1 cellular context compared by ENCODE assay signal in the genomic region with DNA sequence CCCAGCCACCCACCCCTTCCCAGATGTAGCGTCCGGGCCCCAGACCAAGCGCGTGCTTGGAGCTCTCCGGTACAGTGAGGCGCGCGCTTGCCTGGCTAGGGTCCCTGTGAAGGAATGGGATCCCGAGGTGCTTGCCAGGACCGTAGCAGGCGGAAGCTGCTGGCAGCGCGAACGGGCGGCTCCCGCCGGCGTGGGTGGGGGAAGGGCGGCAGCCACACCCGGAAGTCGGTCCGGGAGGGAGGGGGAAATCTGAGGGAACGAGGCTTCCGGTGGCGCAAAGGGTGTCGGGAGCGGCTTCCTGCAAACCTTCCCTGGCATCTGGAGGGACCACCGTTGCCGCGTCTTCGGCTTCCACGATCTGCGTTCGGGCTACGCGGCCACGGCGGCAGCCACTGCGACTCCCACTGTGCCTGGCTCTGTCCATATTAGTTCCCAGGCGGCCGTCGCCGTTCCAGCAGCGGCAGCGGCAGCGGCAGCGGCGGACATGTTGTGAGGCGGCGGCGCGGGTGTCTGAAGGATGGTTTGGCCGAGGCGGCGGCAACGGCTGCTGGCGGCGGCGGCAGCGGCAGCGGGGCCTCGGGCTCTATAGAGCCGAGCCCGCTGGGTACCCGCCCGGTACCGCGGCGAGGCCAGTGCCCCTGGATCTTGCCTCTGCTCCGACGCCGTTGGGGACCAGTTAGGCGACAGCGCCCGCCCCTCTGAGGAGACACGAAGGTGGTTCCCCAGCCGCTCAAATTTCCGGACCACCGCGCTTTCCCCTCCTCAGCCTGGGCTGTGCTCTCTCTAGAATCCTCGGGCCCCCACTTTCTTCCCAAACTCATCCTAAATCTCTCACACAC.
TF ChIP-seq lines count a peak whose summit lies in the region.

A gene (plus strand): TSS at position 275 of the 839 bp plus-strand sequence. CDS start 739 bp downstream, outside the sequence.

TF ChIP-seq in H1, 55 proteins besides CTCF, POLR2A, EP300 and RAD21:
- no peak; the same call in 1 of the 2 replicates for TF ChIP-seq KDM5A (IDR thresholded peaks at IDR 0.05; ENCODE audit: low read length)
- peak; percentile 91 for TF ChIP-seq KDM4A (IDR thresholded peaks at IDR 0.05; ENCODE audit: low read depth, low read length, severe bottlenecking)
- TF ChIP-seq, protein P1, sequence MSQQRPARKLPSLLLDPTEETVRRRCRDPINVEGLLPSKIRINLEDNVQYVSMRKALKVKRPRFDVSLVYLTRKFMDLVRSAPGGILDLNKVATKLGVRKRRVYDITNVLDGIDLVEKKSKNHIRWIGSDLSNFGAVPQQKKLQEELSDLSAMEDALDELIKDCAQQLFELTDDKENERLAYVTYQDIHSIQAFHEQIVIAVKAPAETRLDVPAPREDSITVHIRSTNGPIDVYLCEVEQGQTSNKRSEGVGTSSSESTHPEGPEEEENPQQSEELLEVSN (IDR thresholded peaks at IDR 0.05), result peak; percentile 84
- TF ChIP-seq, protein P2, sequence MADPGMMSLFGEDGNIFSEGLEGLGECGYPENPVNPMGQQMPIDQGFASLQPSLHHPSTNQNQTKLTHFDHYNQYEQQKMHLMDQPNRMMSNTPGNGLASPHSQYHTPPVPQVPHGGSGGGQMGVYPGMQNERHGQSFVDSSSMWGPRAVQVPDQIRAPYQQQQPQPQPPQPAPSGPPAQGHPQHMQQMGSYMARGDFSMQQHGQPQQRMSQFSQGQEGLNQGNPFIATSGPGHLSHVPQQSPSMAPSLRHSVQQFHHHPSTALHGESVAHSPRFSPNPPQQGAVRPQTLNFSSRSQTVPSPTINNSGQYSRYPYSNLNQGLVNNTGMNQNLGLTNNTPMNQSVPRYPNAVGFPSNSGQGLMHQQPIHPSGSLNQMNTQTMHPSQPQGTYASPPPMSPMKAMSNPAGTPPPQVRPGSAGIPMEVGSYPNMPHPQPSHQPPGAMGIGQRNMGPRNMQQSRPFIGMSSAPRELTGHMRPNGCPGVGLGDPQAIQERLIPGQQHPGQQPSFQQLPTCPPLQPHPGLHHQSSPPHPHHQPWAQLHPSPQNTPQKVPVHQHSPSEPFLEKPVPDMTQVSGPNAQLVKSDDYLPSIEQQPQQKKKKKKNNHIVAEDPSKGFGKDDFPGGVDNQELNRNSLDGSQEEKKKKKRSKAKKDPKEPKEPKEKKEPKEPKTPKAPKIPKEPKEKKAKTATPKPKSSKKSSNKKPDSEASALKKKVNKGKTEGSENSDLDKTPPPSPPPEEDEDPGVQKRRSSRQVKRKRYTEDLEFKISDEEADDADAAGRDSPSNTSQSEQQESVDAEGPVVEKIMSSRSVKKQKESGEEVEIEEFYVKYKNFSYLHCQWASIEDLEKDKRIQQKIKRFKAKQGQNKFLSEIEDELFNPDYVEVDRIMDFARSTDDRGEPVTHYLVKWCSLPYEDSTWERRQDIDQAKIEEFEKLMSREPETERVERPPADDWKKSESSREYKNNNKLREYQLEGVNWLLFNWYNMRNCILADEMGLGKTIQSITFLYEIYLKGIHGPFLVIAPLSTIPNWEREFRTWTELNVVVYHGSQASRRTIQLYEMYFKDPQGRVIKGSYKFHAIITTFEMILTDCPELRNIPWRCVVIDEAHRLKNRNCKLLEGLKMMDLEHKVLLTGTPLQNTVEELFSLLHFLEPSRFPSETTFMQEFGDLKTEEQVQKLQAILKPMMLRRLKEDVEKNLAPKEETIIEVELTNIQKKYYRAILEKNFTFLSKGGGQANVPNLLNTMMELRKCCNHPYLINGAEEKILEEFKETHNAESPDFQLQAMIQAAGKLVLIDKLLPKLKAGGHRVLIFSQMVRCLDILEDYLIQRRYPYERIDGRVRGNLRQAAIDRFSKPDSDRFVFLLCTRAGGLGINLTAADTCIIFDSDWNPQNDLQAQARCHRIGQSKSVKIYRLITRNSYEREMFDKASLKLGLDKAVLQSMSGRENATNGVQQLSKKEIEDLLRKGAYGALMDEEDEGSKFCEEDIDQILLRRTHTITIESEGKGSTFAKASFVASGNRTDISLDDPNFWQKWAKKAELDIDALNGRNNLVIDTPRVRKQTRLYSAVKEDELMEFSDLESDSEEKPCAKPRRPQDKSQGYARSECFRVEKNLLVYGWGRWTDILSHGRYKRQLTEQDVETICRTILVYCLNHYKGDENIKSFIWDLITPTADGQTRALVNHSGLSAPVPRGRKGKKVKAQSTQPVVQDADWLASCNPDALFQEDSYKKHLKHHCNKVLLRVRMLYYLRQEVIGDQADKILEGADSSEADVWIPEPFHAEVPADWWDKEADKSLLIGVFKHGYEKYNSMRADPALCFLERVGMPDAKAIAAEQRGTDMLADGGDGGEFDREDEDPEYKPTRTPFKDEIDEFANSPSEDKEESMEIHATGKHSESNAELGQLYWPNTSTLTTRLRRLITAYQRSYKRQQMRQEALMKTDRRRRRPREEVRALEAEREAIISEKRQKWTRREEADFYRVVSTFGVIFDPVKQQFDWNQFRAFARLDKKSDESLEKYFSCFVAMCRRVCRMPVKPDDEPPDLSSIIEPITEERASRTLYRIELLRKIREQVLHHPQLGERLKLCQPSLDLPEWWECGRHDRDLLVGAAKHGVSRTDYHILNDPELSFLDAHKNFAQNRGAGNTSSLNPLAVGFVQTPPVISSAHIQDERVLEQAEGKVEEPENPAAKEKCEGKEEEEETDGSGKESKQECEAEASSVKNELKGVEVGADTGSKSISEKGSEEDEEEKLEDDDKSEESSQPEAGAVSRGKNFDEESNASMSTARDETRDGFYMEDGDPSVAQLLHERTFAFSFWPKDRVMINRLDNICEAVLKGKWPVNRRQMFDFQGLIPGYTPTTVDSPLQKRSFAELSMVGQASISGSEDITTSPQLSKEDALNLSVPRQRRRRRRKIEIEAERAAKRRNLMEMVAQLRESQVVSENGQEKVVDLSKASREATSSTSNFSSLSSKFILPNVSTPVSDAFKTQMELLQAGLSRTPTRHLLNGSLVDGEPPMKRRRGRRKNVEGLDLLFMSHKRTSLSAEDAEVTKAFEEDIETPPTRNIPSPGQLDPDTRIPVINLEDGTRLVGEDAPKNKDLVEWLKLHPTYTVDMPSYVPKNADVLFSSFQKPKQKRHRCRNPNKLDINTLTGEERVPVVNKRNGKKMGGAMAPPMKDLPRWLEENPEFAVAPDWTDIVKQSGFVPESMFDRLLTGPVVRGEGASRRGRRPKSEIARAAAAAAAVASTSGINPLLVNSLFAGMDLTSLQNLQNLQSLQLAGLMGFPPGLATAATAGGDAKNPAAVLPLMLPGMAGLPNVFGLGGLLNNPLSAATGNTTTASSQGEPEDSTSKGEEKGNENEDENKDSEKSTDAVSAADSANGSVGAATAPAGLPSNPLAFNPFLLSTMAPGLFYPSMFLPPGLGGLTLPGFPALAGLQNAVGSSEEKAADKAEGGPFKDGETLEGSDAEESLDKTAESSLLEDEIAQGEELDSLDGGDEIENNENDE (IDR thresholded peaks at IDR 0.05; ENCODE audit: insufficient replicate concordance, low read length), result no peak
- TF ChIP-seq BCL11A (IDR thresholded peaks at IDR 0.05; ENCODE audit: low read depth in 2 of 2, low read length in 2 of 2), result no peak
- TF ChIP-seq CHD1 (IDR thresholded peaks at IDR 0.05; ENCODE audit: low read depth, low read length), result no peak
- TF ChIP-seq GABPA (IDR thresholded peaks at IDR 0.05; ENCODE audit: borderline replicate concordance, insufficient read depth, low read length), result peak; percentile 92; the same call in 1 of the 2 replicates
- TF ChIP-seq ZNF274 (IDR thresholded peaks at IDR 0.05; ENCODE audit: borderline replicate concordance, extremely low read depth, low read length), result no peak
- no peak for TF ChIP-seq CBX8 (IDR thresholded peaks at IDR 0.05; ENCODE audit: borderline replicate concordance, low read depth, low read length)
- peak in 1 of 2 experiments; percentile 52; a peak in 1 of 4 replicates for TF ChIP-seq SIN3A (conservative IDR thresholded peaks at IDR 0.05 in 1 of 2, IDR thresholded peaks at IDR 0.05 in 1 of 2; ENCODE audit: low read depth in 1 of 2, low read length in 2 of 2)
- no peak for TF ChIP-seq MAFK (IDR thresholded peaks at IDR 0.05; ENCODE audit: low read depth, low read length)
- peak; percentile 96 for TF ChIP-seq POLR2AphosphoS5 (IDR thresholded peaks at IDR 0.05; ENCODE audit: low read depth, low read length)
- no peak for TF ChIP-seq BRCA1 (IDR thresholded peaks at IDR 0.05; ENCODE audit: low read depth, low read length)
- TF ChIP-seq TBP (IDR thresholded peaks at IDR 0.05; ENCODE audit: low read depth, low read length), result peak; percentile 90
- TF ChIP-seq SIRT6 (IDR thresholded peaks at IDR 0.05; ENCODE audit: low read length), result no peak
- peak; percentile 67 for TF ChIP-seq CHD2 (IDR thresholded peaks at IDR 0.05; ENCODE audit: low read length)
- no peak for TF ChIP-seq NANOG (IDR thresholded peaks at IDR 0.05; ENCODE audit: insufficient read depth, low read depth, low read length, poor library complexity, severe bottlenecking)
- peak; percentile 66; the same call in 1 of the 2 replicates for TF ChIP-seq GTF2F1 (IDR thresholded peaks at IDR 0.05; ENCODE audit: borderline replicate concordance, low read depth, low read length)
- peak; percentile 92 for TF ChIP-seq TAF7 (optimal IDR thresholded peaks at IDR 0.05; ENCODE audit: borderline replicate concordance, low read depth, low read length)
- 0 out of 2 replicates have a peak, but pooled peaks have one; percentile 25 for TF ChIP-seq RXRA (IDR thresholded peaks at IDR 0.05; ENCODE audit: insufficient read depth, low read depth, low read length)
- TF ChIP-seq TEAD4 (IDR thresholded peaks at IDR 0.05; ENCODE audit: low read depth, low read length), result peak; percentile 34
- peak; percentile 82 for TF ChIP-seq PHF8 (conservative IDR thresholded peaks at IDR 0.05; ENCODE audit: low read depth, low read length)
- TF ChIP-seq, protein P3, sequence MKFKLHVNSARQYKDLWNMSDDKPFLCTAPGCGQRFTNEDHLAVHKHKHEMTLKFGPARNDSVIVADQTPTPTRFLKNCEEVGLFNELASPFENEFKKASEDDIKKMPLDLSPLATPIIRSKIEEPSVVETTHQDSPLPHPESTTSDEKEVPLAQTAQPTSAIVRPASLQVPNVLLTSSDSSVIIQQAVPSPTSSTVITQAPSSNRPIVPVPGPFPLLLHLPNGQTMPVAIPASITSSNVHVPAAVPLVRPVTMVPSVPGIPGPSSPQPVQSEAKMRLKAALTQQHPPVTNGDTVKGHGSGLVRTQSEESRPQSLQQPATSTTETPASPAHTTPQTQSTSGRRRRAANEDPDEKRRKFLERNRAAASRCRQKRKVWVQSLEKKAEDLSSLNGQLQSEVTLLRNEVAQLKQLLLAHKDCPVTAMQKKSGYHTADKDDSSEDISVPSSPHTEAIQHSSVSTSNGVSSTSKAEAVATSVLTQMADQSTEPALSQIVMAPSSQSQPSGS (IDR thresholded peaks at IDR 0.05; ENCODE audit: low read length), result no peak
- no peak for TF ChIP-seq RNF2 (IDR thresholded peaks at IDR 0.05; ENCODE audit: borderline replicate concordance, low read depth, low read length, missing control alignments, poor library complexity, severe bottlenecking)
- TF ChIP-seq BACH1 (IDR thresholded peaks at IDR 0.05; ENCODE audit: low read length), result no peak
- no peak for TF ChIP-seq CEBPB (IDR thresholded peaks at IDR 0.05; ENCODE audit: low read depth, low read length)
- TF ChIP-seq SP4 (IDR thresholded peaks at IDR 0.05; ENCODE audit: low read length), result no peak
- TF ChIP-seq EZH2 (IDR thresholded peaks at IDR 0.05; ENCODE audit: low read depth, low read length, severe bottlenecking), result no peak
- TF ChIP-seq TAF1 (IDR thresholded peaks at IDR 0.05; ENCODE audit: low read depth, low read length), result peak; percentile 94
- TF ChIP-seq YY1 (IDR thresholded peaks at IDR 0.05; ENCODE audit: low read depth, low read length), result peak; percentile 75
- no peak for TF ChIP-seq SAP30 (IDR thresholded peaks at IDR 0.05; ENCODE audit: insufficient read depth, insufficient replicate concordance, low read length)
- peak; percentile 99 for TF ChIP-seq RBBP5 (IDR thresholded peaks at IDR 0.05; ENCODE audit: borderline replicate concordance, low read depth, low read length)
- TF ChIP-seq FOSL1 (IDR thresholded peaks at IDR 0.05; ENCODE audit: insufficient read depth, low read depth, low read length), result no peak
- TF ChIP-seq, protein P4, sequence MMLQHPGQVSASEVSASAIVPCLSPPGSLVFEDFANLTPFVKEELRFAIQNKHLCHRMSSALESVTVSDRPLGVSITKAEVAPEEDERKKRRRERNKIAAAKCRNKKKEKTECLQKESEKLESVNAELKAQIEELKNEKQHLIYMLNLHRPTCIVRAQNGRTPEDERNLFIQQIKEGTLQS (IDR thresholded peaks at IDR 0.05; ENCODE audit: insufficient read depth, low read depth, low read length), result no peak
- no peak for TF ChIP-seq TCF12 (IDR thresholded peaks at IDR 0.05; ENCODE audit: low read depth, low read length)
- no peak for TF ChIP-seq SRF (IDR thresholded peaks at IDR 0.05; ENCODE audit: low read depth, low read length)
- TF ChIP-seq, protein P5, sequence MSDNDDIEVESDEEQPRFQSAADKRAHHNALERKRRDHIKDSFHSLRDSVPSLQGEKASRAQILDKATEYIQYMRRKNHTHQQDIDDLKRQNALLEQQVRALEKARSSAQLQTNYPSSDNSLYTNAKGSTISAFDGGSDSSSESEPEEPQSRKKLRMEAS (IDR thresholded peaks at IDR 0.05), result peak; percentile 92
- no peak; the same call in 1 of the 2 replicates for TF ChIP-seq KDM1A (IDR thresholded peaks at IDR 0.05; ENCODE audit: borderline replicate concordance, low read length)
- TF ChIP-seq RFX5 (IDR thresholded peaks at IDR 0.05; ENCODE audit: borderline replicate concordance, low read depth, low read length), result no peak
- TF ChIP-seq CREB1 (IDR thresholded peaks at IDR 0.05), result peak; percentile 60; the same call in 1 of the 2 replicates
- no peak for TF ChIP-seq JUN (IDR thresholded peaks at IDR 0.05; ENCODE audit: low read depth, low read length)
- TF ChIP-seq EGR1 (IDR thresholded peaks at IDR 0.05; ENCODE audit: borderline replicate concordance, low read depth, low read length), result peak; percentile 88
- TF ChIP-seq HDAC2 (IDR thresholded peaks at IDR 0.05; ENCODE audit: borderline replicate concordance in 1 of 2, low read depth in 2 of 2, low read length in 2 of 2), result peak in 1 of 2 experiments; percentile 63; a peak in 1 of 4 replicates
- no peak for TF ChIP-seq JUND (IDR thresholded peaks at IDR 0.05; ENCODE audit: low read length)
- TF ChIP-seq ASH2L (IDR thresholded peaks at IDR 0.05; ENCODE audit: low read length), result peak; percentile 93
- peak; percentile 56; the same call in 1 of the 2 replicates for TF ChIP-seq SP1 (IDR thresholded peaks at IDR 0.05; ENCODE audit: low read depth, low read length)
- TF ChIP-seq HDAC6 (IDR thresholded peaks at IDR 0.05; ENCODE audit: low read depth, low read length), result no peak
- no peak for TF ChIP-seq SUZ12 (IDR thresholded peaks at IDR 0.05; ENCODE audit: low read length)
